Comparison of ENCODE assay signal across 8 cellular contexts in genomic region chr19:4970558-4971423, GRCh38. TPM values are rescaled to one million over a fixed set of nuclear protein-coding genes. Genes with fewer than 3 reads are reported as not detected.
DNase-seq lines count a peak whose midpoint lies in the region; TF ChIP-seq lines count a peak whose summit lies in the region.

No MANE protein-coding gene starts in this region.

- intact Hi-C loops in ascending aorta (cut with DNase I) (no loop called here), testis (cut with DNase I; ENCODE audit: low total_unique reads) (no loop called here)

- WGBS in testis, 2 donors = 14 to 17% methylated on average over 15 to 31 of the region's 31 CpGs

- peak overlapping the region; percentile 40 for H3K27ac ChIP-seq in HUES48 (ENCODE audit: low read depth, low read length)
- H3K27ac ChIP-seq in ascending aorta = peak overlapping the region in 1 of 2 donors; percentile 15
- H3K27ac ChIP-seq in testis = peak overlapping the region; percentile 31 to 75

- no peaks in the 10 kb centered on the region; the same call in 1 of the 2 replicates for H3K36me3 ChIP-seq in BE2C
- H3K36me3 ChIP-seq in HUES48 (ENCODE audit: control insufficient read depth, insufficient read depth, low read length) = no peaks in the 10 kb centered on the region
- H3K36me3 ChIP-seq in ascending aorta = no peaks in the 10 kb centered on the region
- H3K36me3 ChIP-seq in testis (ENCODE audit: low read depth, missing control alignments) = no peaks in the 10 kb centered on the region

- no peak for DNase-seq in BE2C
- no peak for DNase-seq in ascending aorta (ENCODE audit: low spot score in 2 of 2)
- DNase-seq in kidney tubule cell (ENCODE audit: low spot score) = peak; percentile 31
- DNase-seq in testis = peak; percentile 57
- no peak for DNase-seq in RKO (ENCODE audit: low spot score)
- DNase-seq in ACHN = no peak
- DNase-seq in D341Med (ENCODE audit: low spot score) = no peak

- H3K4me1 ChIP-seq in BE2C = no peaks in the 10 kb centered on the region; the same call in 1 of the 2 replicates
- H3K4me1 ChIP-seq in HUES48 (ENCODE audit: control insufficient read depth, insufficient read depth, low read length) = peaks cover 18% of the 10 kb centered on the region
- H3K4me1 ChIP-seq in ascending aorta = peaks cover 9 to 21% of the 10 kb centered on the region in 2 donors
- H3K4me1 ChIP-seq in testis = peaks cover 29% of the 10 kb centered on the region

- no peak for TF ChIP-seq POLR2A in testis (IDR thresholded peaks at IDR 0.05)

- TF ChIP-seq CTCF in BE2C (IDR thresholded peaks at IDR 0.05; ENCODE audit: low read depth, low read length) (no peak), ascending aorta (IDR thresholded peaks at IDR 0.05) (no peak), testis (IDR thresholded peaks at IDR 0.05) (no peak)

- H3K27me3 ChIP-seq in BE2C (no peaks in the 10 kb centered on the region), HUES48 (ENCODE audit: control insufficient read depth, insufficient read depth, low read length) (no peaks in the 10 kb centered on the region), ascending aorta (no peaks in the 10 kb centered on the region), testis (no peaks in the 10 kb centered on the region)

- 0 out of 2 replicates have a peak overlapping the region, but pooled peaks have one; percentile 43 for H3K9ac ChIP-seq in HUES48 (ENCODE audit: low read depth, low read length)

- H3K4me3 ChIP-seq in BE2C (ENCODE audit: low read depth, low read length) (peak overlapping the region; percentile 83), HUES48 (ENCODE audit: low read depth, low read length) (peak overlapping the region; percentile 76), ascending aorta (peak overlapping the region; percentile 62 to 90), testis (peak overlapping the region; percentile 68 to 70)

- H3K9me3 ChIP-seq in BE2C (no peaks in the 10 kb centered on the region), HUES48 (ENCODE audit: control insufficient read depth, insufficient read depth, low read length) (no peaks in the 10 kb centered on the region), ascending aorta (no peaks in the 10 kb centered on the region), testis (no peaks in the 10 kb centered on the region)

- in situ Hi-C loops in ACHN (cut with HindIII; ENCODE audit: low pct_ligation_motif_present, low pct_unique_long_range_greater_than_20kb, low sequenced_read_pairs) = no loop called here

RNA-seq across cellular contexts. Expression of gene KDM4B, which starts 1.9 kb away (rescaled TPM):
- polyA plus RNA-seq in BE2C (2012; ENCODE audit: insufficient read depth, insufficient read length, low read depth) = 40.8 TPM
- total RNA-seq in ascending aorta (46.0 TPM), testis (10 to 100 TPM; 67.7 to 72.7 TPM)
- polyA plus RNA-seq in testis (ENCODE audit: insufficient read depth, low read depth, low replicate concordance) = 33.3 TPM

Comparison
In these comparisons a context has a peak if more than half of its experiments do, and no peak if none do; other contexts are left out.
1. DNase-seq: peak in kidney tubule cell (single experiment) and testis (single experiment); none in BE2C (single experiment), ascending aorta (0 of 2), RKO (single experiment), ACHN (single experiment) and D341Med (single experiment).
2. Peak in every context shown above with its lines, with median percentiles within 50 percentile points of each other: H3K4me3 ChIP-seq.